In the genomic region with DNA sequence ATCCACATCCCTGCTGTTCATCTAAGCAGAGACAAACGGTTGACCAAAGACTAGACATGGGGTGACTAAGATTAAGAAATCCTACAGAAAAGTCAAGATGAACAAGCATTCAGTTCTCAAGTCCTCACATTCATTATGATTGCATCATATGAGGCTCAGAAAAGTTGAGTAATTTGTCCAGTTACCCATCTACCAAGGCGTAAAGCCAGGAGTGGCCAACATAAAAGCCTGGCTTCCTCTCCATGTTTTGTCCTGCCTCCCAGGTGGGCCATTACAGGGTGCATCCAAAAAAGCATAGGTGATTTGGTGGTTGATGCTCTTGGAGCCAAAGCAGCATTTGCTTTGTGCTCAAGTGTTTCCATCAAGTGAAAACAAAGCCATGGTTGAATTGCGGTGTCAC, we compare ENCODE assay signal across 11 cellular contexts. TPM values are rescaled to one million over a fixed set of nuclear protein-coding genes. Genes with fewer than 3 reads are reported as not detected.
DNase-seq lines count a peak whose midpoint lies in the region; ATAC-seq and TF ChIP-seq lines count a peak whose summit lies in the region.
"Had no signal": no experiment of that assay in that cellular context is flagged by ENCODE, and none has a peak within 500 bp of the region (broad histone marks: within the 10 kb centered on the region; RNA-seq: fewer than 3 reads in every experiment).

No MANE protein-coding gene starts in this region.

- no peak overlapping the region for H4K8ac ChIP-seq in H9 (replicated peaks; ENCODE audit: insufficient read length, low read depth, low read length)

- no peaks in the 10 kb centered on the region for H3K23me2 ChIP-seq in H9 (ENCODE audit: insufficient read length, low read depth, low read length, poor library complexity, severe bottlenecking)

- TF ChIP-seq CTCF in H9 (conservative IDR thresholded peaks at IDR 0.05) = no peak

- no peak overlapping the region for H2BK15ac ChIP-seq in H9 (ENCODE audit: low read depth, low read length)

- peaks cover 19 to 21% of the 10 kb centered on the region in 2 experiments for H3K4me1 Mint-ChIP-seq in H9

- H3K27ac Mint-ChIP-seq in H9 = no peak overlapping the region
- H3K27ac Mint-ChIP-seq: activated naive CD4-positive, alpha-beta T cell treated with anti-CD3 and anti-CD28 coated beads for 36 hours had no signal

- no peak overlapping the region for H2BK120ac ChIP-seq in H9 (ENCODE audit: low read depth, low read length, poor library complexity, severe bottlenecking)

- no peaks in the 10 kb centered on the region for H3K79me1 ChIP-seq in H9 (ENCODE audit: insufficient read depth, low read depth, low read length, poor library complexity, severe bottlenecking)

- H2AK5ac ChIP-seq in H9 (ENCODE audit: insufficient read length, low read length) = no peak overlapping the region

- no peak overlapping the region for H3K56ac ChIP-seq in H9 (ENCODE audit: insufficient read length, low read depth, low read length)

- no peak overlapping the region for H2BK20ac ChIP-seq in H9 (ENCODE audit: low read depth, low read length, poor library complexity, severe bottlenecking)

- H3K36me3 ChIP-seq in GM23248 (ENCODE audit: low read depth) = no peaks in the 10 kb centered on the region

- in situ Hi-C loops in GM23248 (cut with MboI) = no loop called here

- H3K4me2 ChIP-seq in GM23248 (ENCODE audit: unreplicated experiment) (no peak overlapping the region), H9 (ENCODE audit: insufficient read depth, insufficient read length, low read length) (no peak overlapping the region)

- H3K9me3 ChIP-seq in GM23248 (ENCODE audit: low read depth) (no peaks in the 10 kb centered on the region), H9 (ENCODE audit: control insufficient read depth, low read depth, low read length) (no peaks in the 10 kb centered on the region)

- H3K36me3 Mint-ChIP-seq in H9 (ENCODE audit: insufficient read depth in 1 of 3, low read depth in 3 of 3) = no peaks in the 10 kb centered on the region; a peak in 1 of 7 replicates

- no peak for ATAC-seq in GM18520 (IDR thresholded peaks at IDR 0.05; ENCODE audit: unreplicated experiment)
- ATAC-seq in GM21526 (IDR thresholded peaks at IDR 0.05; ENCODE audit: low FRiP score, unreplicated experiment) = no peak
- ATAC-seq: SK-N-SH treated with all-trans-retinoic acid at 6 μM for 48 hours had no signal

- peaks cover 23% of the 10 kb centered on the region for H3K27me3 Mint-ChIP-seq in H9 (ENCODE audit: low read depth)

- no peak overlapping the region for H2BK12ac ChIP-seq in H9 (ENCODE audit: insufficient read length, low read depth, low read length)

- H2AFZ ChIP-seq in GM23248 (no peak overlapping the region), H9 (ENCODE audit: low read length) (no peak overlapping the region)

- H4K20me1 ChIP-seq in GM23248 (ENCODE audit: insufficient read depth) (no peaks in the 10 kb centered on the region), H9 (ENCODE audit: control insufficient read depth, insufficient read depth, insufficient read length) (no peaks in the 10 kb centered on the region)

- no peaks in the 10 kb centered on the region for H3K79me2 ChIP-seq in GM23248 (ENCODE audit: insufficient read depth)
- H3K79me2 ChIP-seq in H9 (ENCODE audit: insufficient read depth, low read length) = no peaks in the 10 kb centered on the region

- no peak overlapping the region for H3K4me3 Mint-ChIP-seq in H9
- H3K4me3 Mint-ChIP-seq: activated naive CD4-positive, alpha-beta T cell treated with anti-CD3 and anti-CD28 coated beads for 36 hours had no signal

- DNase-seq in GM23248 = peak; percentile 88
- DNase-seq in NCI-H510A treated with DMSO at 0.1 percent for 48 hours (lab: John Stamatoyannopoulos, UW) = peak; percentile 73
- DNase-seq in fibroblast of gingiva (ENCODE audit: low read depth) = peak; percentile 86
- peak; percentile 90 for DNase-seq in skeletal muscle cell (ENCODE audit: low read depth)
- DNase-seq in H9 = no peak
- DNase-seq: activated CD4-positive, alpha-beta T cell treated with anti-CD3 and anti-CD28 coated beads, Interleukin-2, amount 50 U/mL, for 4 hours; activated naive CD4-positive, alpha-beta T cell treated with anti-CD3 and anti-CD28 coated beads for 36 hours; dorsolateral prefrontal cortex had no signal

- H3K9ac ChIP-seq in GM23248 (no peak overlapping the region), H9 (ENCODE audit: extremely low read depth, insufficient read length, low read length) (no peak overlapping the region)

- no peak overlapping the region for H3K18ac ChIP-seq in H9 (ENCODE audit: insufficient read length, low read depth, low read length)

- H3K4ac ChIP-seq in H9 (ENCODE audit: low read depth, low read length) = no peak overlapping the region

- H3K4me3 ChIP-seq in GM23248 (no peak overlapping the region), skeletal muscle cell (ENCODE audit: low read depth, low read length) (no peak overlapping the region)
- H3K4me3 ChIP-seq: dorsolateral prefrontal cortex had no signal

- peaks cover 59% of the 10 kb centered on the region for H3F3A ChIP-seq in GM23248 (ENCODE audit: insufficient read depth)

- no peak overlapping the region for H4K5ac ChIP-seq in H9 (ENCODE audit: insufficient read length, low read depth, low read length)

- no peak overlapping the region for H4K91ac ChIP-seq in H9 (ENCODE audit: insufficient read length, low read depth, low read length)

- H3K14ac ChIP-seq in H9 (ENCODE audit: insufficient read depth, low read length) = no peak overlapping the region

- H3K27me3 ChIP-seq in GM23248 (replicated peaks; ENCODE audit: insufficient read depth) (no peaks in the 10 kb centered on the region), H9 (ENCODE audit: insufficient read depth, low read length) (no peaks in the 10 kb centered on the region; the same call in 1 of the 2 replicates)

- H3K9me2 ChIP-seq in GM23248 (ENCODE audit: insufficient read depth) = no peaks in the 10 kb centered on the region

- H3K4me1 ChIP-seq in GM23248 (ENCODE audit: insufficient read depth) (peaks cover 49% of the 10 kb centered on the region), H9 (ENCODE audit: insufficient read depth, low read length) (no peaks in the 10 kb centered on the region)

- WGBS in GM23248 (ENCODE audit: low coverage in 1 of 2, low lambda C conversion rate in 2 of 2, missing lambda C conversion rate in 2 of 2), 2 experiments = 40 to 43% methylated on average over 3 of the region's 3 CpGs
- no CpG with 5 or more reads among the region's 3 CpGs for WGBS in H9 (ENCODE audit: extremely low coverage, insufficient read length, low lambda C conversion rate)

- H3K27ac ChIP-seq in GM23248 (peak overlapping the region; percentile 78), H9 (ENCODE audit: insufficient read length, low read depth, low read length) (no peak overlapping the region)
- H3K27ac ChIP-seq: dorsolateral prefrontal cortex had no signal

- peaks cover 0 to 3% of the 10 kb centered on the region in 2 experiments; a peak in 1 of 5 replicates for H3K9me3 Mint-ChIP-seq in H9
- H3K9me3 Mint-ChIP-seq: activated naive CD4-positive, alpha-beta T cell treated with anti-CD3 and anti-CD28 coated beads for 36 hours had no signal

- no peak overlapping the region for H3K23ac ChIP-seq in H9 (ENCODE audit: insufficient read length, low read depth, low read length)

- H2BK5ac ChIP-seq in H9 (ENCODE audit: insufficient read length, low read length) = no peak overlapping the region

- H3T11ph ChIP-seq in H9 (ENCODE audit: low read length) = no peak overlapping the region

RNA-seq across cellular contexts. Expression of gene KCNJ15, which starts 53.8 kb away (rescaled TPM):
- total RNA-seq in GM23248 (2014; rRNA removed; shearing (Covaris generic)) = 1.2 and 2.1 TPM in 2 replicates
- polyA plus RNA-seq in GM23248 (2016; fragmentation: Nextera tagmentation; extraction: Ambion mirVana) = 2.1 and 2.3 TPM in 2 replicates
- total RNA-seq in H9 (2021) = not detected in 2 replicates
